13 cellular contexts compared by ENCODE assay signal in genomic region chr4:111905511-111905910, GRCh38.
DNase-seq lines count a peak whose midpoint lies in the region; ATAC-seq lines count a peak whose summit lies in the region.
"Had no signal": no experiment of that assay in that cellular context is flagged by ENCODE, and none has a peak within 500 bp of the region (broad histone marks: within the 10 kb centered on the region; RNA-seq: fewer than 3 reads in every experiment).

No MANE protein-coding gene starts in this region.

- in situ Hi-C loops in G401 (cut with HindIII; ENCODE audit: low sequenced_read_pairs): no loop called here

- DNase-seq in stimulated activated CD4-positive, alpha-beta T cell treated with anti-CD3 and anti-CD28 coated beads, Interleukin-2, amount 100 ng/mL, for 48 hours: no peak
- DNase-seq in NCI-H1930 (lab: John Stamatoyannopoulos, UW): no peak
- DNase-seq in G401 (ENCODE audit: low spot score): no peak
- no peak for DNase-seq in NCI-H2227 treated with DMSO at 0.1 percent for 48 hours (lab: John Stamatoyannopoulos, UW)
- DNase-seq: activated CD8-positive, alpha-beta memory T cell treated with anti-CD3 and anti-CD28 coated beads, Interleukin-2, amount 50 U/mL, for 48 hours; dermis blood vessel endothelial cell; heart left ventricle; NCI-H446 treated with DMSO at 0.1 percent for 48 hours; stimulated activated CD4-positive, alpha-beta T cell treated with anti-CD3 and anti-CD28 coated beads, Interleukin-15, amount 100 ng/mL, for 24 hours had no signal

- ATAC-seq in GM18517 (IDR thresholded peaks at IDR 0.05; ENCODE audit: unreplicated experiment): peak; percentile 92
- ATAC-seq in GM19467 (IDR thresholded peaks at IDR 0.05; ENCODE audit: unreplicated experiment): peak; percentile 64
- peak; percentile 81 for ATAC-seq in HG02798 (IDR thresholded peaks at IDR 0.05; ENCODE audit: poor library complexity, unreplicated experiment)
- ATAC-seq in HG03442 (IDR thresholded peaks at IDR 0.05; ENCODE audit: unreplicated experiment): peak; percentile 71
- ATAC-seq: heart left ventricle had no signal
